In the genomic region with DNA sequence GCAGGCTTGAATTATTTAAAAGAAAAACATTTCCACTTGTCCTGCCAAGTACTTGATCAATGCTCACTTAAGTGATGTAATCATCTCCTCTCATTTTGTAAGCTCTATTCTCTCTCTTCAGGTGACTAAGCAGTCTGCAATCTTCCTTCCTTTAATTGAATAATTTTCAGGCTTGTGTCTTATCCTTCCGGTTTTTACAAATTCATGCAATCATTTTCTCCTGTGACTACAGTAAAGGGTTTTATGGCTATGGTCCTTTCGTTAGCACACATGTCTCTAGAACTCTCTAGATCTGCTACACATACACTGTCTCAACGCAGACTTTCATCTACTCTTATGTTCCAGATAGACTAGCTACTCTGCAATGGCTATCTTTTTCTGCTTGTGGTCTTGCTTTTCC, we compare ENCODE assay signal across 11 cellular contexts. TPM values are rescaled to one million over a fixed set of nuclear protein-coding genes. Genes with fewer than 3 reads are reported as not detected.
DNase-seq lines count a peak whose midpoint lies in the region; ATAC-seq and TF ChIP-seq lines count a peak whose summit lies in the region.
"Had no signal": no experiment of that assay in that cellular context is flagged by ENCODE, and none has a peak within 500 bp of the region (broad histone marks: within the 10 kb centered on the region; RNA-seq: fewer than 3 reads in every experiment).

No MANE protein-coding gene starts in this region.

- TF ChIP-seq CTCF in IMR-90 (conservative IDR thresholded peaks at IDR 0.05; ENCODE audit: low read depth, low read length), result no peak
- no peak for TF ChIP-seq CTCF in gastroesophageal sphincter (IDR thresholded peaks at IDR 0.05)

- no peak overlapping the region for H4K5ac ChIP-seq in IMR-90 (ENCODE audit: low read depth, low read length)

- CTCF ChIA-PET in IMR-90 (lab: Yijun Ruan, JAX), result no interaction called here
- CTCF ChIA-PET in CD8-positive, alpha-beta memory T cell (lab: Charles Lee), result interaction anchor here (1.6 to 2.9 kb wide), 2 partner anchors 12 to 59 kb away, joined by 4 to 12 read pairs; no protein-coding TSS in a partner anchor

- ATAC-seq in IMR-90 (ENCODE audit: low read depth) (peak; percentile 43), gastroesophageal sphincter (peak; percentile 89), HG03280 (IDR thresholded peaks at IDR 0.05; ENCODE audit: unreplicated experiment) (no peak)
- ATAC-seq: activated CD8-positive, alpha-beta T cell treated with anti-CD3 and anti-CD28 coated beads, Interleukin-2, amount 10 ng/mL, durations not matched to agents 7 days and 5 days had no signal

- TF ChIP-seq RAD21 in IMR-90 (IDR thresholded peaks at IDR 0.05; ENCODE audit: low read length), result no peak

- H4K8ac ChIP-seq in IMR-90 (ENCODE audit: low read depth in 2 of 2, low read length in 2 of 2), result no peak overlapping the region

- H2BK5ac ChIP-seq in IMR-90 (ENCODE audit: low read depth, low read length, poor library complexity, severe bottlenecking), result no peak overlapping the region

- no peak overlapping the region for H2AFZ ChIP-seq in IMR-90 (replicated peaks; ENCODE audit: low read length, poor library complexity)

- H2AK9ac ChIP-seq in IMR-90 (replicated peaks; ENCODE audit: low read depth, low read length, poor library complexity), result no peak overlapping the region

- no peak overlapping the region for H3K9ac ChIP-seq in IMR-90 (ENCODE audit: low read depth, low read length)

- intact Hi-C loops in IMR-90 (cut with micrococcal nuclease) (no loop called here), posterior vena cava (cut with DNase I) (no loop called here)

- no peak overlapping the region for H3K4me2 ChIP-seq in IMR-90 (ENCODE audit: low read depth, low read length)

- dilution Hi-C loops in IMR-90 (cut with HindIII; ENCODE audit: low sequenced_read_pairs, unreplicated experiment), result no loop called here

- no peak overlapping the region for H2BK20ac ChIP-seq in IMR-90 (ENCODE audit: low read depth, low read length)

- H2BK15ac ChIP-seq in IMR-90 (ENCODE audit: low read depth, low read length), result no peak overlapping the region

- peaks cover 7 to 14% (median 10%) of the 10 kb centered on the region in 3 donors for H3K4me1 Mint-ChIP-seq in CD8-positive, alpha-beta memory T cell
- peaks cover 15% of the 10 kb centered on the region for H3K4me1 Mint-ChIP-seq in T-helper 2 cell treated with Interferon-gamma antibody and Interleukin-4, amounts not matched to agents 5 μg/mL and 100 μg/mL, for 36 hours (ENCODE audit: low read depth)

- peaks cover 9% of the 10 kb centered on the region for H3K9me1 ChIP-seq in IMR-90 (ENCODE audit: insufficient read depth, low read length)

- no peaks in the 10 kb centered on the region for H3K79me1 ChIP-seq in IMR-90 (ENCODE audit: low read depth in 1 of 2, low read length in 2 of 2)

- no peak overlapping the region for H3K14ac ChIP-seq in IMR-90 (replicated peaks; ENCODE audit: low read depth, low read length)

- POLR2A ChIA-PET in IMR-90 (lab: Charles Lee; ENCODE audit: unreplicated experiment), result no interaction called here
- POLR2A ChIA-PET in CD8-positive, alpha-beta memory T cell (lab: Charles Lee), result no interaction called here

- no peak overlapping the region for H3K23ac ChIP-seq in IMR-90 (ENCODE audit: low read depth, low read length)

- no peak overlapping the region for H3K4me3 Mint-ChIP-seq in CD8-positive, alpha-beta memory T cell
- H3K4me3 Mint-ChIP-seq in T-helper 2 cell treated with Interferon-gamma antibody and Interleukin-4, amounts not matched to agents 5 μg/mL and 100 μg/mL, for 36 hours, result no peak overlapping the region
- H3K4me3 Mint-ChIP-seq: activated CD8-positive, alpha-beta T cell treated with anti-CD3 and anti-CD28 coated beads, Interleukin-2, amount 10 ng/mL, durations not matched to agents 7 days and 5 days had no signal

- no peaks in the 10 kb centered on the region for H4K20me1 ChIP-seq in IMR-90 (ENCODE audit: insufficient read depth, low read length)

- no peaks in the 10 kb centered on the region for H3K27me3 ChIP-seq in IMR-90 (ENCODE audit: control insufficient read depth, insufficient read depth, low read length)
- no peaks in the 10 kb centered on the region for H3K27me3 ChIP-seq in gastroesophageal sphincter
- H3K27me3 ChIP-seq in CD8-positive, alpha-beta memory T cell (ENCODE audit: insufficient read depth, low read length, poor library complexity, severe bottlenecking), result no peaks in the 10 kb centered on the region
- H3K27me3 ChIP-seq: right atrium auricular region, suprapubic skin had no signal

- no peak for TF ChIP-seq POLR2A in IMR-90 (IDR thresholded peaks at IDR 0.05; ENCODE audit: low read depth, low read length)
- TF ChIP-seq POLR2A in gastroesophageal sphincter (IDR thresholded peaks at IDR 0.05), result no peak

- no peak overlapping the region for H3K4ac ChIP-seq in IMR-90 (ENCODE audit: low read depth, low read length)

- H3K27ac ChIP-seq in IMR-90 (ENCODE audit: insufficient read depth, low read length) (no peak overlapping the region), gastroesophageal sphincter (peak overlapping the region in 3 of 4 donors; percentile 21 to 60 (median 40))
- no peak overlapping the region for H3K27ac ChIP-seq in CD8-positive, alpha-beta memory T cell (ENCODE audit: low read depth, low read length)
- H3K27ac ChIP-seq: right atrium auricular region, suprapubic skin had no signal

- H2AK5ac ChIP-seq in IMR-90 (ENCODE audit: low read depth, low read length), result no peak overlapping the region

- H3K9me3 ChIP-seq in IMR-90 (ENCODE audit: control insufficient read depth, insufficient read depth, low read length) (no peaks in the 10 kb centered on the region), gastroesophageal sphincter (no peaks in the 10 kb centered on the region)
- no peaks in the 10 kb centered on the region for H3K9me3 ChIP-seq in CD8-positive, alpha-beta memory T cell (ENCODE audit: low read length)
- H3K9me3 ChIP-seq: right atrium auricular region, suprapubic skin had no signal

- no peaks in the 10 kb centered on the region for H3K9me3 Mint-ChIP-seq in CD8-positive, alpha-beta memory T cell
- H3K9me3 Mint-ChIP-seq in T-helper 2 cell treated with Interferon-gamma antibody and Interleukin-4, amounts not matched to agents 5 μg/mL and 100 μg/mL, for 36 hours, result peaks cover 5% of the 10 kb centered on the region

- no peaks in the 10 kb centered on the region for H3K36me3 ChIP-seq in IMR-90 (ENCODE audit: control insufficient read depth, insufficient read depth, low read length)
- no peaks in the 10 kb centered on the region for H3K36me3 ChIP-seq in gastroesophageal sphincter
- H3K36me3 ChIP-seq in CD8-positive, alpha-beta memory T cell (ENCODE audit: insufficient read depth, low read length), result no peaks in the 10 kb centered on the region
- H3K36me3 ChIP-seq: right atrium auricular region, suprapubic skin had no signal

- in situ Hi-C loops in IMR-90 (cut with MboI; ENCODE audit: low sequenced_read_pairs), result no loop called here

- H3K27me3 Mint-ChIP-seq in CD8-positive, alpha-beta memory T cell, result peaks cover 0 to 2% of the 10 kb centered on the region in 2 donors
- peaks cover 15% of the 10 kb centered on the region for H3K27me3 Mint-ChIP-seq in T-helper 2 cell treated with Interferon-gamma antibody and Interleukin-4, amounts not matched to agents 5 μg/mL and 100 μg/mL, for 36 hours (ENCODE audit: low read depth)

- H3K27ac Mint-ChIP-seq in CD8-positive, alpha-beta memory T cell, result no peak overlapping the region
- H3K27ac Mint-ChIP-seq in T-helper 2 cell treated with Interferon-gamma antibody and Interleukin-4, amounts not matched to agents 5 μg/mL and 100 μg/mL, for 36 hours, result no peak overlapping the region
- H3K27ac Mint-ChIP-seq: activated CD8-positive, alpha-beta T cell treated with anti-CD3 and anti-CD28 coated beads, Interleukin-2, amount 10 ng/mL, durations not matched to agents 7 days and 5 days had no signal

- H3K36me3 Mint-ChIP-seq in CD8-positive, alpha-beta memory T cell, result peaks cover 0 to 8% (median 0%) of the 10 kb centered on the region in 3 donors
- H3K36me3 Mint-ChIP-seq in T-helper 2 cell treated with Interferon-gamma antibody and Interleukin-4, amounts not matched to agents 5 μg/mL and 100 μg/mL, for 36 hours (ENCODE audit: low read depth), result peaks cover 4% of the 10 kb centered on the region

- no peak overlapping the region for H2BK120ac ChIP-seq in IMR-90 (ENCODE audit: low read depth, low read length)

- peak; percentile 85 for DNase-seq in AG08395 (ENCODE audit: low spot score)
- DNase-seq in IMR-90, result peak; percentile 79
- peak; percentile 95 for DNase-seq in SIG-M5 treated with dmso at 0.1 percent for 504 hours (lab: John Stamatoyannopoulos, UW; ENCODE audit: unreplicated experiment)
- DNase-seq in CD8-positive, alpha-beta memory T cell, result no peak
- no peak for DNase-seq in posterior vena cava (ENCODE audit: low spot score)
- no peak for DNase-seq in T-helper 2 cell treated with Interferon-gamma antibody and Interleukin-4, amounts not matched to agents 5 μg/mL and 100 μg/mL, for 36 hours (ENCODE audit: low spot score)
- DNase-seq: activated CD8-positive, alpha-beta T cell treated with anti-CD3 and anti-CD28 coated beads, Interleukin-2, amount 10 ng/mL, durations not matched to agents 7 days and 5 days had no signal

- H3K4me3 ChIP-seq in IMR-90 (ENCODE audit: insufficient read depth, low read depth, low read length) (no peak overlapping the region), gastroesophageal sphincter (no peak overlapping the region)
- no peak overlapping the region for H3K4me3 ChIP-seq in CD8-positive, alpha-beta memory T cell (ENCODE audit: low read length)
- H3K4me3 ChIP-seq: right atrium auricular region, suprapubic skin had no signal

- H4K91ac ChIP-seq in IMR-90 (ENCODE audit: insufficient read depth, low read depth, low read length), result no peak overlapping the region

- no CpG with 5 or more reads among the region's 3 CpGs for WGBS in IMR-90 (ENCODE audit: extremely low coverage in 2 of 2, insufficient read length in 1 of 2), 2 experiments
- WGBS in gastroesophageal sphincter (ENCODE audit: low coverage in 1 of 2), 2 donors, result 14 to 20% methylated on average over 2 to 3 of the region's 3 CpGs

- BruUV-seq in IMR-90 (replicated peaks; lab: Mats Ljungman, UMichigan), result no TSS peak

- H3K18ac ChIP-seq in IMR-90 (ENCODE audit: low read depth, low read length), result peak overlapping the region; percentile 5; the same call in 1 of the 2 replicates

- H3K4me1 ChIP-seq in IMR-90 (ENCODE audit: control insufficient read depth, insufficient read depth, low read length), result peaks cover 2% of the 10 kb centered on the region; the same call in 1 of the 2 replicates
- H3K4me1 ChIP-seq in gastroesophageal sphincter, result peaks cover 0 to 15% (median 8%) of the 10 kb centered on the region in 3 donors
- no peaks in the 10 kb centered on the region for H3K4me1 ChIP-seq in CD8-positive, alpha-beta memory T cell (ENCODE audit: insufficient read depth, low read length)

- no peak overlapping the region for H3K56ac ChIP-seq in IMR-90 (ENCODE audit: extremely low read depth, insufficient read depth, low read length)

- TF ChIP-seq EP300 in gastroesophageal sphincter (IDR thresholded peaks at IDR 0.05), result no peak

RNA-seq across cellular contexts. Expression of gene UPB1, which starts 12.5 kb away (rescaled TPM):
- under 0.01 TPM in 2 replicates for total RNA-seq in IMR-90 (2012; rRNA removed)
- polyA plus RNA-seq in IMR-90 (2012; rRNA removed), result 0.02 and 0.03 TPM in 2 replicates
- polyA plus RNA-seq in IMR-90 (2012; cell fraction: cytosol; rRNA removed), result 0.04 TPM in 1 of 2 replicates, not detected in the other
- 0.34 and 0.37 TPM in 2 replicates for polyA plus RNA-seq in IMR-90 (2012; cell fraction: nucleus; rRNA removed; ENCODE audit: low replicate concordance)
- total RNA-seq in gastroesophageal sphincter, result under 1 TPM in 3 of 4 donors, not detected in 1; 0.13 to 0.93 (median 0.50) TPM
- not detected for total RNA-seq in CD8-positive, alpha-beta memory T cell
- polyA plus RNA-seq in CD8-positive, alpha-beta memory T cell, result 0.10 TPM
- under 1 TPM; 0.24 to 0.28 TPM for total RNA-seq in posterior vena cava

RNA-seq across cellular contexts. Expression of gene ADORA2A, which starts 55.2 kb away (rescaled TPM):
- total RNA-seq in IMR-90 (2012; rRNA removed) (0.28 and 0.36 TPM in 2 replicates), gastroesophageal sphincter (1 to 10 TPM; 1.9 to 5.7 (median 3.3) TPM), posterior vena cava (1 to 10 TPM; 1.9 to 2.6 TPM)
- 0.76 and 1.1 TPM in 2 replicates for polyA plus RNA-seq in IMR-90 (2012; rRNA removed)
- 1.3 and 1.6 TPM in 2 replicates for polyA plus RNA-seq in IMR-90 (2012; cell fraction: cytosol; rRNA removed)
- 2.9 and 7.6 TPM in 2 replicates for polyA plus RNA-seq in IMR-90 (2012; cell fraction: nucleus; rRNA removed; ENCODE audit: low replicate concordance)
- 10 to 100 TPM; 23.2 to 26.7 TPM for total RNA-seq in CD8-positive, alpha-beta memory T cell
- 89.6 TPM for polyA plus RNA-seq in CD8-positive, alpha-beta memory T cell

Comparison
In these comparisons a context has a peak if more than half of its experiments do, and no peak if none do; other contexts are left out.
1. DNase-seq: peak in AG08395 (single experiment), IMR-90 (single experiment) and SIG-M5 treated with dmso at 0.1 percent for 504 hours (single experiment); none in CD8-positive, alpha-beta memory T cell (0 of 5), posterior vena cava (single experiment) and T-helper 2 cell treated with Interferon-gamma antibody and Interleukin-4, amounts not matched to agents 5 μg/mL and 100 μg/mL, for 36 hours (single experiment).
2. H3K27ac ChIP-seq: peak in gastroesophageal sphincter (3 of 4); none in IMR-90 (single experiment) and CD8-positive, alpha-beta memory T cell (single experiment).